8 cellular contexts compared by ENCODE assay signal in genomic region chr17:45248132-45248936, GRCh38. TPM values are rescaled to one million over a fixed set of nuclear protein-coding genes. Genes with fewer than 3 reads are reported as not detected.
DNase-seq lines count a peak whose midpoint lies in the region; ATAC-seq lines count a peak whose summit lies in the region.

No MANE protein-coding gene starts in this region.

- peak overlapping the region; percentile 87 for H3K4me3 Mint-ChIP-seq in activated naive CD8-positive, alpha-beta T cell

- H3K36me3 Mint-ChIP-seq in activated naive CD8-positive, alpha-beta T cell = peaks cover 5% of the 10 kb centered on the region

- intact Hi-C loops in Right ventricle myocardium inferior (cut with DNase I) (no loop called here), cardiac septum (cut with DNase I) (no loop called here)

- peaks cover 10% of the 10 kb centered on the region for H3K36me3 ChIP-seq in iPS-15b (ENCODE audit: control insufficient read depth, insufficient read depth, low read length)

- H3K4me1 Mint-ChIP-seq in activated naive CD8-positive, alpha-beta T cell (ENCODE audit: low read depth) = peaks cover 59% of the 10 kb centered on the region

- H3K4me1 ChIP-seq in iPS-15b (ENCODE audit: control insufficient read depth, insufficient read depth, low read length) = peaks cover 3% of the 10 kb centered on the region

- ATAC-seq in Right ventricle myocardium inferior = peak; percentile 18
- peak; percentile 42 for ATAC-seq in HG03196 (IDR thresholded peaks at IDR 0.05; ENCODE audit: unreplicated experiment)

- no peaks in the 10 kb centered on the region for H3K27me3 ChIP-seq in iPS-15b (ENCODE audit: control insufficient read depth, insufficient read depth, low read length)

- peak overlapping the region; percentile 75 for H3K4me3 ChIP-seq in iPS-15b (ENCODE audit: low read depth, low read length)

- peak overlapping the region; percentile 92 for H3K27ac Mint-ChIP-seq in activated naive CD8-positive, alpha-beta T cell

- DNase-seq in Right ventricle myocardium inferior (ENCODE audit: missing footprints) (no peak), cardiac septum (ENCODE audit: low spot score) (no peak), RPMI8226 (peak; percentile 89), pons (ENCODE audit: low spot score) (no peak)
- DNase-seq in stimulated activated CD4-positive, alpha-beta T cell treated with anti-CD3 and anti-CD28 coated beads, Interleukin-1b, Interleukin-23, amount 100 ng/mL, for 4 hours (ENCODE audit: low read depth in 2 of 2) = peak; percentile 63 to 78

- H3K27me3 Mint-ChIP-seq in activated naive CD8-positive, alpha-beta T cell = no peaks in the 10 kb centered on the region

- peak overlapping the region; percentile 79 for H3K9ac ChIP-seq in iPS-15b (ENCODE audit: low read depth, low read length)

- no peaks in the 10 kb centered on the region for H3K9me3 ChIP-seq in iPS-15b (ENCODE audit: control insufficient read depth, insufficient read depth, low read length)

- H3K9me3 Mint-ChIP-seq in activated naive CD8-positive, alpha-beta T cell (ENCODE audit: low read depth) = no peaks in the 10 kb centered on the region

RNA-seq across cellular contexts. Expression of gene SPATA32, which starts 13.6 kb away (rescaled TPM):
- not detected for total RNA-seq in Right ventricle myocardium inferior
- total RNA-seq in cardiac septum = not detected

RNA-seq across cellular contexts. Expression of gene FMNL1, which starts 26.6 kb away (rescaled TPM):
- total RNA-seq in Right ventricle myocardium inferior (13.7 TPM), cardiac septum (12.2 TPM)

Comparison
In these comparisons a context has a peak if more than half of its experiments do, and no peak if none do; other contexts are left out.
1. DNase-seq: peak in RPMI8226 (single experiment) and stimulated activated CD4-positive, alpha-beta T cell treated with anti-CD3 and anti-CD28 coated beads, Interleukin-1b, Interleukin-23, amount 100 ng/mL, for 4 hours (2 of 2); none in Right ventricle myocardium inferior (single experiment), cardiac septum (single experiment) and pons (single experiment).